In genomic region chr3:121869731-121870130, GRCh38 we compare ENCODE assay signal across 16 cellular contexts.
"Had no signal": no experiment of that assay in that cellular context is flagged by ENCODE, and none has a peak within 500 bp of the region (broad histone marks: within the 10 kb centered on the region; RNA-seq: fewer than 3 reads in every experiment).

No MANE protein-coding gene starts in this region.

- H3K27me3 Mint-ChIP-seq: activated CD4-positive, alpha-beta memory T cell treated with anti-CD3 and anti-CD28 coated beads for 36 hours; activated naive CD8-positive, alpha-beta T cell; effector memory CD8-positive, alpha-beta T cell; stimulated activated naive CD8-positive, alpha-beta T cell treated with anti-CD3 and anti-CD28 coated beads, Interleukin-15, amount 100 ng/mL, for 72 hours had no signal

- H3K9me3 Mint-ChIP-seq: activated CD4-positive, alpha-beta memory T cell treated with anti-CD3 and anti-CD28 coated beads for 36 hours; effector memory CD8-positive, alpha-beta T cell; stimulated activated naive CD8-positive, alpha-beta T cell treated with anti-CD3 and anti-CD28 coated beads, Interleukin-15, amount 100 ng/mL, for 72 hours had no signal

- H3K9me3 ChIP-seq: esophagus squamous epithelium, psoas muscle, suprapubic skin, transverse colon, vagina had no signal

- H3K4me3 Mint-ChIP-seq: activated CD4-positive, alpha-beta memory T cell treated with anti-CD3 and anti-CD28 coated beads for 36 hours; activated naive CD8-positive, alpha-beta T cell; effector memory CD8-positive, alpha-beta T cell; neural crest cell; stimulated activated naive CD8-positive, alpha-beta T cell treated with anti-CD3 and anti-CD28 coated beads, Interleukin-15, amount 100 ng/mL, for 72 hours had no signal

- H3K36me3 ChIP-seq: esophagus squamous epithelium, suprapubic skin, transverse colon had no signal

- ATAC-seq: effector memory CD8-positive, alpha-beta T cell; left ventricle myocardium superior; psoas muscle; right cardiac atrium; stimulated activated naive CD8-positive, alpha-beta T cell treated with anti-CD3 and anti-CD28 coated beads, Interleukin-15, amount 100 ng/mL, for 72 hours had no signal

- H3K4me3 ChIP-seq: esophagus squamous epithelium, psoas muscle, suprapubic skin, transverse colon, vagina had no signal

- H3K4me1 ChIP-seq: esophagus squamous epithelium, psoas muscle, suprapubic skin, transverse colon, vagina had no signal

- DNase-seq: activated CD4-positive, alpha-beta memory T cell treated with anti-CD3 and anti-CD28 coated beads for 36 hours; activated CD4-positive, alpha-beta T cell treated with anti-CD3 and anti-CD28 coated beads for 1 hour; activated T-cell treated with anti-CD3 and anti-CD28 coated beads for 4 hours; dermis blood vessel endothelial cell; effector memory CD8-positive, alpha-beta T cell; esophagus squamous epithelium; left ventricle myocardium superior; psoas muscle; right cardiac atrium; stimulated activated CD4-positive, alpha-beta T cell treated with anti-CD3 and anti-CD28 coated beads, Interleukin-2, amount 100 ng/mL, for 24 hours; stimulated activated naive CD8-positive, alpha-beta T cell treated with anti-CD3 and anti-CD28 coated beads, Interleukin-15, amount 100 ng/mL, for 72 hours; transverse colon had no signal

- H3K27me3 ChIP-seq: esophagus squamous epithelium, suprapubic skin, transverse colon, vagina had no signal

- H3K27ac Mint-ChIP-seq: activated CD4-positive, alpha-beta memory T cell treated with anti-CD3 and anti-CD28 coated beads for 36 hours; activated naive CD8-positive, alpha-beta T cell; effector memory CD8-positive, alpha-beta T cell; stimulated activated naive CD8-positive, alpha-beta T cell treated with anti-CD3 and anti-CD28 coated beads, Interleukin-15, amount 100 ng/mL, for 72 hours had no signal

- H3K27ac ChIP-seq: esophagus squamous epithelium, psoas muscle, suprapubic skin, transverse colon, vagina had no signal

- H3K4me1 Mint-ChIP-seq: neural crest cell; stimulated activated naive CD8-positive, alpha-beta T cell treated with anti-CD3 and anti-CD28 coated beads, Interleukin-15, amount 100 ng/mL, for 72 hours had no signal
